In genomic region chr6:14881399-14881798, GRCh38 we compare ENCODE assay signal across 12 cellular contexts.
DNase-seq lines count a peak whose midpoint lies in the region; ATAC-seq and TF ChIP-seq lines count a peak whose summit lies in the region.
"Had no signal": no experiment of that assay in that cellular context is flagged by ENCODE, and none has a peak within 500 bp of the region (broad histone marks: within the 10 kb centered on the region; RNA-seq: fewer than 3 reads in every experiment).

No MANE protein-coding gene starts in this region.

- H3K9me3 Mint-ChIP-seq in endothelial cell (ENCODE audit: unreplicated experiment): no peaks in the 10 kb centered on the region
- H3K9me3 Mint-ChIP-seq in mesothelial cell of epicardium: no peaks in the 10 kb centered on the region

- H3K9me3 ChIP-seq in mucosa of descending colon: no peaks in the 10 kb centered on the region
- no peaks in the 10 kb centered on the region for H3K9me3 ChIP-seq in gastroesophageal sphincter
- H3K9me3 ChIP-seq: body of pancreas, sigmoid colon had no signal

- DNase-seq in COLO829 (ENCODE audit: low spot score) (peak; percentile 91), M059J (ENCODE audit: low read depth) (peak; percentile 98), endothelial cell (ENCODE audit: low spot score) (no peak), mucosa of descending colon (no peak), mesothelial cell of epicardium (ENCODE audit: low spot score in 2 of 2, unreplicated experiment in 2 of 2) (no peak), medulla oblongata (ENCODE audit: extremely low spot score) (no peak)
- DNase-seq: body of pancreas, glutamatergic neuron, NCI-H510A treated with DMSO at 0.1 percent for 48 hours, sigmoid colon had no signal

- no peak overlapping the region for H3K4me3 ChIP-seq in mucosa of descending colon
- H3K4me3 ChIP-seq in gastroesophageal sphincter: no peak overlapping the region
- H3K4me3 ChIP-seq: body of pancreas, sigmoid colon had no signal

- no peak overlapping the region for H3K27ac ChIP-seq in gastroesophageal sphincter
- H3K27ac ChIP-seq: body of pancreas had no signal

- H3K4me3 Mint-ChIP-seq in endothelial cell (ENCODE audit: unreplicated experiment) (no peak overlapping the region), mesothelial cell of epicardium (no peak overlapping the region)

- H3K27me3 ChIP-seq in gastroesophageal sphincter: no peaks in the 10 kb centered on the region
- H3K27me3 ChIP-seq: body of pancreas, sigmoid colon had no signal

- 68 to 75% methylated on average over 2 to 3 of the region's 4 CpGs for WGBS in gastroesophageal sphincter (ENCODE audit: low coverage in 1 of 2), 2 donors

- H3K36me3 Mint-ChIP-seq in endothelial cell (ENCODE audit: low read depth, unreplicated experiment) (no peaks in the 10 kb centered on the region), mesothelial cell of epicardium (no peaks in the 10 kb centered on the region)

- H3K27ac Mint-ChIP-seq in endothelial cell (ENCODE audit: unreplicated experiment) (peak overlapping the region; percentile 93), mesothelial cell of epicardium (no peak overlapping the region)

- intact Hi-C loops in mucosa of descending colon (cut with DNase I, micrococcal nuclease): no loop called here

- no peaks in the 10 kb centered on the region for H3K4me1 ChIP-seq in mucosa of descending colon (ENCODE audit: low read depth)
- peaks cover 0 to 42% (median 2%) of the 10 kb centered on the region in 3 donors for H3K4me1 ChIP-seq in gastroesophageal sphincter
- H3K4me1 ChIP-seq: body of pancreas, sigmoid colon had no signal

- ATAC-seq in mucosa of descending colon (peak; percentile 73), GM18502 (IDR thresholded peaks at IDR 0.05; ENCODE audit: poor library complexity, unreplicated experiment) (no peak), gastroesophageal sphincter (no peak)
- ATAC-seq: body of pancreas had no signal

- no peak for TF ChIP-seq POLR2A in gastroesophageal sphincter (IDR thresholded peaks at IDR 0.05)

- TF ChIP-seq CTCF in endothelial cell (IDR thresholded peaks at IDR 0.05; ENCODE audit: unreplicated experiment): no peak
- no peak for TF ChIP-seq CTCF in mucosa of descending colon (IDR thresholded peaks at IDR 0.05)
- TF ChIP-seq CTCF in mesothelial cell of epicardium (IDR thresholded peaks at IDR 0.05; ENCODE audit: unreplicated experiment): no peak
- TF ChIP-seq CTCF in gastroesophageal sphincter (IDR thresholded peaks at IDR 0.05): no peak

- H3K36me3 ChIP-seq in mucosa of descending colon (ENCODE audit: low read depth) (no peaks in the 10 kb centered on the region), gastroesophageal sphincter (no peaks in the 10 kb centered on the region)
- H3K36me3 ChIP-seq: sigmoid colon had no signal

- TF ChIP-seq EP300 in gastroesophageal sphincter (IDR thresholded peaks at IDR 0.05): no peak

- peaks cover 4% of the 10 kb centered on the region for H3K27me3 Mint-ChIP-seq in endothelial cell (ENCODE audit: unreplicated experiment)
- H3K27me3 Mint-ChIP-seq in mesothelial cell of epicardium (ENCODE audit: low read depth): no peaks in the 10 kb centered on the region

- H3K4me1 Mint-ChIP-seq in endothelial cell (ENCODE audit: unreplicated experiment) (peaks cover 58% of the 10 kb centered on the region), mesothelial cell of epicardium (peaks cover 24% of the 10 kb centered on the region)

Comparison
In these comparisons a context has a peak if more than half of its experiments do, and no peak if none do; other contexts are left out.
1. DNase-seq: peak in COLO829 (single experiment) and M059J (single experiment); none in endothelial cell (single experiment), mucosa of descending colon (0 of 3), mesothelial cell of epicardium (0 of 2) and medulla oblongata (single experiment).